Comparison of ENCODE assay signal across 8 cellular contexts in genomic region chr12:132955933-132956725, GRCh38. TPM values are rescaled to one million over a fixed set of nuclear protein-coding genes. Genes with fewer than 3 reads are reported as not detected.
DNase-seq lines count a peak whose midpoint lies in the region; ATAC-seq and TF ChIP-seq lines count a peak whose summit lies in the region.

ZNF605 (minus strand) TSS chr12:132956306; CDS start chr12:132945635, 10,671 bp downstream.

- TF ChIP-seq CTCF in KMS-11 (conservative IDR thresholded peaks at IDR 0.05; ENCODE audit: low read depth, low read length): no peak

- H3K27me3 ChIP-seq in KMS-11 (ENCODE audit: insufficient read depth, low read depth): no peaks in the 10 kb centered on the region

- H3K27me3 Mint-ChIP-seq in activated naive CD4-positive, alpha-beta T cell treated with anti-CD3 and anti-CD28 coated beads, Interleukin-2, amount 10 ng/mL, durations not matched to agents 7 days and 5 days: no peaks in the 10 kb centered on the region

- peaks cover 38% of the 10 kb centered on the region for H3K9me3 Mint-ChIP-seq in activated naive CD4-positive, alpha-beta T cell treated with anti-CD3 and anti-CD28 coated beads, Interleukin-2, amount 10 ng/mL, durations not matched to agents 7 days and 5 days

- H3K36me3 ChIP-seq in KMS-11 (ENCODE audit: insufficient read depth): no peaks in the 10 kb centered on the region

- peaks cover 26% of the 10 kb centered on the region for H3K4me1 Mint-ChIP-seq in activated naive CD4-positive, alpha-beta T cell treated with anti-CD3 and anti-CD28 coated beads, Interleukin-2, amount 10 ng/mL, durations not matched to agents 7 days and 5 days

- no peak within 1 kb of the TSS for H3K27ac ChIP-seq in KMS-11
- H3K27ac ChIP-seq in substantia nigra (ENCODE audit: low read depth, low read length, poor library complexity, severe bottlenecking): peak within 1 kb of the TSS; percentile 92

- peak; percentile 90 for DNase-seq in Daoy (ENCODE audit: low read depth)
- DNase-seq in SHP77 treated with DMSO at 0.1 percent for 48 hours (lab: John Stamatoyannopoulos, UW): peak; percentile 90
- DNase-seq in activated naive CD4-positive, alpha-beta T cell treated with anti-CD3 and anti-CD28 coated beads, Interleukin-2, amount 10 ng/mL, durations not matched to agents 7 days and 5 days: peak; percentile 94
- DNase-seq in germinal center (ENCODE audit: low spot score): peak; percentile 93
- peak; percentile 55 for DNase-seq in non-pigmented ciliary epithelial cell (ENCODE audit: low read depth)
- peak; percentile 44 to 98 (median 84) for DNase-seq in substantia nigra (lab: John Stamatoyannopoulos, UW)

- peak within 1 kb of the TSS; percentile 92 for H3K27ac Mint-ChIP-seq in activated naive CD4-positive, alpha-beta T cell treated with anti-CD3 and anti-CD28 coated beads, Interleukin-2, amount 10 ng/mL, durations not matched to agents 7 days and 5 days

- H3K9ac ChIP-seq in KMS-11: peak within 1 kb of the TSS; percentile 49; the same call in 1 of the 2 replicates

- H3K4me3 ChIP-seq in KMS-11 (IDR thresholded peaks at IDR 0.05; ENCODE audit: insufficient read depth, low read depth, low read length): no peak within 1 kb of the TSS

- peak; percentile 88 for ATAC-seq in GM21737 (IDR thresholded peaks at IDR 0.05; ENCODE audit: unreplicated experiment)

- H3K4me2 ChIP-seq in KMS-11: no peak within 1 kb of the TSS

- H2AFZ ChIP-seq in KMS-11 (ENCODE audit: low read depth): peak within 1 kb of the TSS; percentile 78

- peaks cover 30% of the 10 kb centered on the region for H3K36me3 Mint-ChIP-seq in activated naive CD4-positive, alpha-beta T cell treated with anti-CD3 and anti-CD28 coated beads, Interleukin-2, amount 10 ng/mL, durations not matched to agents 7 days and 5 days

- H3K4me3 Mint-ChIP-seq in activated naive CD4-positive, alpha-beta T cell treated with anti-CD3 and anti-CD28 coated beads, Interleukin-2, amount 10 ng/mL, durations not matched to agents 7 days and 5 days: peak within 1 kb of the TSS; percentile 94

- no peaks in the 10 kb centered on the region for H3K79me2 ChIP-seq in KMS-11 (ENCODE audit: insufficient read depth, low read depth)

- no peaks in the 10 kb centered on the region for H4K20me1 ChIP-seq in KMS-11 (ENCODE audit: insufficient read depth)

- CTCF ChIA-PET in activated naive CD4-positive, alpha-beta T cell treated with anti-CD3 and anti-CD28 coated beads, Interleukin-2, amount 10 ng/mL, durations not matched to agents 7 days and 5 days (lab: Charles Lee): interaction anchor here (0.6 to 0.7 kb wide), 2 partner anchors 188 to 246 kb away, joined by 3 read pairs; no protein-coding TSS in a partner anchor

- H3K4me1 ChIP-seq in KMS-11 (ENCODE audit: low read depth, poor library complexity, severe bottlenecking): no peaks in the 10 kb centered on the region

RNA-seq across cellular contexts. Expression of gene ZNF605, which starts in this region (rescaled TPM):
- total RNA-seq in Daoy (2014; rRNA removed; shearing (Covaris generic)): 2.5 TPM in 2 replicates
